Comparison of ENCODE assay signal across 8 cellular contexts in genomic region chr20:33401042-33401921, GRCh38. TPM values are rescaled to one million over a fixed set of nuclear protein-coding genes. Genes with fewer than 3 reads are reported as not detected.
DNase-seq lines count a peak whose midpoint lies in the region; ATAC-seq, FAIRE-seq and TF ChIP-seq lines count a peak whose summit lies in the region.

Gene CDK5RAP1 (minus strand): TSS chr20:33401519. CDS start chr20:33397064, 4,455 bp downstream.

- peak within 1 kb of the TSS; percentile 48 for H3K27ac ChIP-seq in fibroblast of lung (ENCODE audit: insufficient read depth, low read length)

- no peak for FAIRE-seq in RCC 7860 (lab: Jason Lieb, UNC)

- H3K36me3 Mint-ChIP-seq in naive B cell: no peaks in the 10 kb centered on the region

- H2AFZ ChIP-seq in fibroblast of lung (ENCODE audit: low read length): peak within 1 kb of the TSS; percentile 93

- H3K9ac ChIP-seq in fibroblast of lung (ENCODE audit: insufficient read depth, low read length): peak within 1 kb of the TSS; percentile 88

- peaks cover 6% of the 10 kb centered on the region for H3K4me1 ChIP-seq in fibroblast of lung (ENCODE audit: control insufficient read depth, extremely low read depth, insufficient read depth, low read length)

- ATAC-seq in GM21723 (IDR thresholded peaks at IDR 0.05; ENCODE audit: unreplicated experiment) (peak; percentile 88), naive B cell (ENCODE audit: low read depth in 2 of 2) (peak; percentile 97 to 99)

- DNase-seq in DMS 273 (lab: John Stamatoyannopoulos, UW; ENCODE audit: unreplicated experiment) (peak; percentile 97), Kasumi-1 (lab: John Stamatoyannopoulos, UW) (peak; percentile 91 to 94), RCC 7860 (ENCODE audit: low spot score) (peak; percentile 76), activated T-helper 1 cell treated with Interleukin-2 at 50 U/mL for 16 hours (ENCODE audit: low read depth) (peak; percentile 72), fibroblast of lung (ENCODE audit: low read depth in 2 of 2) (peak; percentile 93 to 94), naive B cell (peak; percentile 77)
- peak; percentile 64 to 83 for DNase-seq in stimulated activated CD8-positive, alpha-beta memory T cell treated with anti-CD3 and anti-CD28 coated beads, Interleukin-7, amount 100 ng/mL, for 48 hours (ENCODE audit: extremely low read depth in 1 of 2, low read depth in 1 of 2)

- no peaks in the 10 kb centered on the region for H3K27me3 ChIP-seq in fibroblast of lung (ENCODE audit: control insufficient read depth, insufficient read depth, low read length)

- no peaks in the 10 kb centered on the region for H3K9me3 Mint-ChIP-seq in naive B cell

- H3K27me3 Mint-ChIP-seq in naive B cell: no peaks in the 10 kb centered on the region

- peak within 1 kb of the TSS; percentile 90 for H3K4me2 ChIP-seq in fibroblast of lung (ENCODE audit: extremely low read depth, insufficient read depth, low read length)

- no peaks in the 10 kb centered on the region for H3K9me3 ChIP-seq in fibroblast of lung (ENCODE audit: control insufficient read depth, insufficient read depth, low read depth, low read length)

- TF ChIP-seq CTCF in fibroblast of lung (conservative IDR thresholded peaks at IDR 0.05 in 1 of 2, IDR thresholded peaks at IDR 0.05 in 1 of 2; ENCODE audit: low read depth in 1 of 2, low read length in 2 of 2): no peak

- H3K36me3 ChIP-seq in fibroblast of lung (ENCODE audit: control insufficient read depth, insufficient read depth, low read length): no peaks in the 10 kb centered on the region

- H3K4me3 ChIP-seq in fibroblast of lung (replicated peaks in 1 of 4; ENCODE audit: control extremely low read depth in 1 of 4, insufficient read depth in 1 of 4, low read depth in 3 of 4, low read length in 4 of 4): peak within 1 kb of the TSS; percentile 84 to 95 (median 89)

- H3K79me2 ChIP-seq in fibroblast of lung (ENCODE audit: control insufficient read depth, insufficient read depth, low read length): peaks cover 28% of the 10 kb centered on the region

- no peaks in the 10 kb centered on the region for H4K20me1 ChIP-seq in fibroblast of lung (ENCODE audit: control insufficient read depth, extremely low read depth, insufficient read depth, low read length)

- H3K4me1 Mint-ChIP-seq in naive B cell: peaks cover 28 to 61% (median 58%) of the 10 kb centered on the region in 3 donors

- peak within 1 kb of the TSS; percentile 61 to 94 (median 87) for H3K27ac Mint-ChIP-seq in naive B cell

- peak within 1 kb of the TSS; percentile 92 to 99 (median 97) for H3K4me3 Mint-ChIP-seq in naive B cell

RNA-seq across cellular contexts. Expression of gene CDK5RAP1, which starts in this region (rescaled TPM):
- 17.5 and 23.8 TPM in 2 replicates for total RNA-seq in fibroblast of lung
- polyA plus RNA-seq in fibroblast of lung: 22.4 and 29.1 TPM in 2 replicates
- 18.1 and 27.3 TPM in 2 replicates for polyA plus RNA-seq in fibroblast of lung (2012)
- 12.8 and 26.6 TPM in 2 replicates for polyA minus RNA-seq in fibroblast of lung (ENCODE audit: low replicate concordance)
- polyA plus RNA-seq in naive B cell (ENCODE audit: low read depth in 6 of 6): 10 to 100 TPM; 22.4 to 53.5 (median 28.8) TPM

Comparison
In these comparisons a context has a peak if more than half of its experiments do, and no peak if none do; other contexts are left out.
1. Peak in every context shown above with its lines: DNase-seq, ATAC-seq, H3K4me3 ChIP-seq and H3K27ac ChIP-seq.